In genomic region chr12:107760817-107761501, GRCh38 we compare ENCODE assay signal across 8 cellular contexts. TPM values are rescaled to one million over a fixed set of nuclear protein-coding genes. Genes with fewer than 3 reads are reported as not detected.
DNase-seq lines count a peak whose midpoint lies in the region; ATAC-seq and TF ChIP-seq lines count a peak whose summit lies in the region.

Gene PRDM4 (minus strand): TSS chr12:107761137. CDS start chr12:107760515, 622 bp downstream.

- no peaks in the 10 kb centered on the region for H3K9me3 Mint-ChIP-seq in activated CD4-positive, alpha-beta T cell treated with anti-CD3 and anti-CD28 coated beads for 36 hours (ENCODE audit: low read depth)

- CTCF ChIA-PET in activated CD4-positive, alpha-beta T cell treated with anti-CD3 and anti-CD28 coated beads for 36 hours (lab: Charles Lee), result interaction anchor here (3.1 kb wide), 1 partner anchor 152 kb away, joined by 12 read pairs; no protein-coding TSS in a partner anchor

- H3K36me3 ChIP-seq in BE2C, result peaks cover 20% of the 10 kb centered on the region

- peak within 1 kb of the TSS; percentile 92 for H3K4me3 Mint-ChIP-seq in activated CD4-positive, alpha-beta T cell treated with anti-CD3 and anti-CD28 coated beads for 36 hours

- intact Hi-C loops in activated CD4-positive, alpha-beta T cell treated with anti-CD3 and anti-CD28 coated beads for 36 hours (cut with DNase I, micrococcal nuclease), result loop anchor here (1.0 to 10.0 kb wide), 16 partner anchors 76 to 1458 kb away; partner anchors contain the start of genes CRY1 (in 1 of the 2), FICD (in 1 of the 2), ISCU (in 1 of the 2) and POLR3B (in 1 of the 2)

- DNase-seq in BE2C (peak; percentile 96), GM19238 (ENCODE audit: insufficient read length, low spot score) (peak; percentile 97), NCI-H510A treated with DMSO at 0.1 percent for 48 hours (lab: John Stamatoyannopoulos, UW) (peak; percentile 66), choroid plexus epithelial cell (ENCODE audit: low read depth) (peak; percentile 96), kidney tubule cell (ENCODE audit: low spot score) (peak; percentile 96)
- DNase-seq in activated CD4-positive, alpha-beta T cell treated with anti-CD3 and anti-CD28 coated beads for 36 hours, result peak; percentile 95
- DNase-seq in stimulated activated CD4-positive, alpha-beta T cell treated with anti-CD3 and anti-CD28 coated beads, Interleukin-1b, Interleukin-23, amount 100 ng/mL, for 24 hours (ENCODE audit: low read depth in 4 of 4, low spot score in 1 of 4), result peak; percentile 75 to 80 (median 79)

- H3K9me3 ChIP-seq in BE2C, result no peaks in the 10 kb centered on the region

- peak within 1 kb of the TSS; percentile 91 for H3K27ac Mint-ChIP-seq in activated CD4-positive, alpha-beta T cell treated with anti-CD3 and anti-CD28 coated beads for 36 hours

- H3K4me3 ChIP-seq in BE2C (ENCODE audit: low read depth, low read length) (peak within 1 kb of the TSS; percentile 90), choroid plexus epithelial cell (ENCODE audit: low read depth, low read length) (peak within 1 kb of the TSS; percentile 93)

- POLR2A ChIA-PET in activated CD4-positive, alpha-beta T cell treated with anti-CD3 and anti-CD28 coated beads for 36 hours (lab: Charles Lee), result no interaction called here

- ATAC-seq in HG03442 (IDR thresholded peaks at IDR 0.05; ENCODE audit: unreplicated experiment), result peak; percentile 90
- ATAC-seq in activated CD4-positive, alpha-beta T cell treated with anti-CD3 and anti-CD28 coated beads for 36 hours, result peak; percentile 93

- no peaks in the 10 kb centered on the region; the same call in 1 of the 2 replicates for H3K4me1 ChIP-seq in BE2C

- TF ChIP-seq CTCF in BE2C (IDR thresholded peaks at IDR 0.05; ENCODE audit: low read depth, low read length), result no peak
- TF ChIP-seq CTCF in choroid plexus epithelial cell (conservative IDR thresholded peaks at IDR 0.05; ENCODE audit: low read depth, low read length), result no peak

- peaks cover 27% of the 10 kb centered on the region for H3K4me1 Mint-ChIP-seq in activated CD4-positive, alpha-beta T cell treated with anti-CD3 and anti-CD28 coated beads for 36 hours

- H3K27me3 ChIP-seq in BE2C, result no peaks in the 10 kb centered on the region

- no peaks in the 10 kb centered on the region for H3K27me3 Mint-ChIP-seq in activated CD4-positive, alpha-beta T cell treated with anti-CD3 and anti-CD28 coated beads for 36 hours

- peaks cover 28% of the 10 kb centered on the region for H3K36me3 Mint-ChIP-seq in activated CD4-positive, alpha-beta T cell treated with anti-CD3 and anti-CD28 coated beads for 36 hours (ENCODE audit: low read depth)

RNA-seq across cellular contexts. Expression of gene PRDM4, which starts in this region (rescaled TPM):
- polyA plus RNA-seq in BE2C (2012; ENCODE audit: insufficient read depth, insufficient read length, low read depth), result 37.0 TPM
- 10 to 100 TPM; 27.5 to 29.7 TPM for total RNA-seq in activated CD4-positive, alpha-beta T cell treated with anti-CD3 and anti-CD28 coated beads for 36 hours

Comparison
In these comparisons a context has a peak if more than half of its experiments do, and no peak if none do; other contexts are left out.
1. Peak in every context shown above with its lines: DNase-seq, ATAC-seq and H3K4me3 ChIP-seq.